Comparison of ENCODE assay signal across 1 cellular context in the genomic region with DNA sequence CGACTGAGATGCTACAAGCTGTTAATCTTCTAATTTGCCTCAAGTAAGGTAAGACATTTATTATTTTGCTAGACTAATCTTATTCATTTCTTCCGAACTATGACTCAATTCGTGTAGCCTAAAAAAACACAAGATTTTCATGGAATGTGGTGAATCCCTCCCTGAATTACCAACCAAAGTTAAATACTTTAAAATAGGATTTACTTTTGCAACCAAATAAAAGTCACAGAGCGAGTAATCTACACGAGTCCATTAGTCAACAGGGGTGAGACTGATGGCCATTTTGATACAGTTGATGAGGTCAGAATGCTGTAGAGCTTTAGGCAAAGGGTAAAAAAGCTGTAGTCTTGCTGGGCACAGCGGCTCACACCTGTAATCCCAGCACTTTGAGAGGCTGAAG.
TF ChIP-seq lines count a peak whose summit lies in the region.

No MANE protein-coding gene starts in this region.

TF ChIP-seq in IMR-90, 13 proteins besides CTCF, POLR2A, EP300 and RAD21 (continued from another document):
- TF ChIP-seq, protein P1, sequence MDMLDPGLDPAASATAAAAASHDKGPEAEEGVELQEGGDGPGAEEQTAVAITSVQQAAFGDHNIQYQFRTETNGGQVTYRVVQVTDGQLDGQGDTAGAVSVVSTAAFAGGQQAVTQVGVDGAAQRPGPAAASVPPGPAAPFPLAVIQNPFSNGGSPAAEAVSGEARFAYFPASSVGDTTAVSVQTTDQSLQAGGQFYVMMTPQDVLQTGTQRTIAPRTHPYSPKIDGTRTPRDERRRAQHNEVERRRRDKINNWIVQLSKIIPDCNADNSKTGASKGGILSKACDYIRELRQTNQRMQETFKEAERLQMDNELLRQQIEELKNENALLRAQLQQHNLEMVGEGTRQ (IDR thresholded peaks at IDR 0.05; ENCODE audit: low read depth, low read length), result no peak
- no peak for TF ChIP-seq MAFK (IDR thresholded peaks at IDR 0.05; ENCODE audit: low read depth, low read length)
- no peak for TF ChIP-seq FOS (IDR thresholded peaks at IDR 0.05; ENCODE audit: low read depth, low read length)
- TF ChIP-seq RCOR1 (IDR thresholded peaks at IDR 0.05; ENCODE audit: insufficient replicate concordance, low read length), result no peak
- no peak for TF ChIP-seq SMC3 (IDR thresholded peaks at IDR 0.05; ENCODE audit: low read depth, low read length)
- no peak for TF ChIP-seq ELK1 (IDR thresholded peaks at IDR 0.05; ENCODE audit: borderline replicate concordance, low read depth, low read length)
- TF ChIP-seq BHLHE40 (IDR thresholded peaks at IDR 0.05; ENCODE audit: low read depth, low read length), result no peak
